8 cellular contexts compared by ENCODE assay signal in the genomic region with DNA sequence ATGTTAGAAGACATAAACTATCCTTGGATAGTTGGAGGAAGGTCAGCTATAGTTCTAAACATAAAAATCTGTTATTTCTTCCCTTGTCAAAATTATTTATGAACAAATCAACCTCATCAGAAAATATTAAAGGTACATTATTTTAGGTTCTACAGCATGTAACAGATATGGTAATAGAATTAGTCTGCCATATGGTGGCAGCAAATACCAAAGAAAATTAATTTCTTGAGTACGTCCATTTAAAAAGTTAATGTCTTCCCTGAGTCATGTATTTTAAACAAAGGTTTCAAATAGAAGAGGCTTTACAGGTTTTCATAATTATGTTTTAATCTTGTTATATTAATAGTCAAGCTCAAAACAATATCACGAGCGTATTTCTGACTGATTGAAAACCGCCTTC. TPM values are rescaled to one million over a fixed set of nuclear protein-coding genes. Genes with fewer than 3 reads are reported as not detected.
DNase-seq lines count a peak whose midpoint lies in the region; ATAC-seq, FAIRE-seq and TF ChIP-seq lines count a peak whose summit lies in the region.

No MANE protein-coding gene starts in this region.

- no peak overlapping the region for H2AFZ ChIP-seq in GM12878 (ENCODE audit: control insufficient read depth, low read depth, low read length)

- FAIRE-seq in GM12878 (lab: Jason Lieb, UNC), result no peak

- no TSS peak for BruUV-seq in GM12878 (replicated peaks; lab: Mats Ljungman, UMichigan)

- intact Hi-C loops in GM12878 (cut with micrococcal nuclease; ENCODE audit: unreplicated experiment), result loop anchor here (1.0 to 5.0 kb wide), 5 partner anchors 44 to 432 kb away; no protein-coding TSS in a partner anchor
- intact Hi-C loops in colonic mucosa (cut with DNase I), result loop anchor here (10.0 kb wide), 1 partner anchor 429 kb away; no protein-coding TSS in a partner anchor

- WGBS in GM12878 (ENCODE audit: insufficient coverage, insufficient replicate concordance, low lambda C conversion rate, missing lambda C conversion rate), result 70% methylated on average over 4 of the region's 4 CpGs
- WGBS in liver, result 44% methylated on average over 4 of the region's 4 CpGs

- H3K27me3 ChIP-seq in GM12878 (replicated peaks in 1 of 2; ENCODE audit: control insufficient read depth in 2 of 2, insufficient read depth in 2 of 2, low read length in 1 of 2), result no peaks in the 10 kb centered on the region
- no peaks in the 10 kb centered on the region for H3K27me3 ChIP-seq in liver (ENCODE audit: control insufficient read depth in 4 of 4, insufficient read depth in 4 of 4, low read length in 3 of 4)
- no peaks in the 10 kb centered on the region for H3K27me3 ChIP-seq in colonic mucosa

- H3K9me3 ChIP-seq in GM12878 (replicated peaks; ENCODE audit: control insufficient read depth, insufficient read depth, low read length), result no peaks in the 10 kb centered on the region
- no peaks in the 10 kb centered on the region for H3K9me3 ChIP-seq in liver (ENCODE audit: control insufficient read depth in 4 of 4, low read length in 3 of 4)
- H3K9me3 ChIP-seq in colonic mucosa, result no peaks in the 10 kb centered on the region

- H4K20me1 ChIP-seq in GM12878 (ENCODE audit: control insufficient read depth, insufficient read depth), result no peaks in the 10 kb centered on the region

- DNase-seq in COLO829 (ENCODE audit: low spot score) (peak; percentile 51), GM12878 (ENCODE audit: low read depth, low spot score) (no peak), colonic mucosa (no peak), NCI-H1048 (lab: John Stamatoyannopoulos, UW) (no peak), HK-2 (ENCODE audit: unreplicated experiment) (no peak)

- H3K9ac ChIP-seq in GM12878 (ENCODE audit: control insufficient read depth, insufficient read depth, low read length) (no peak overlapping the region), liver (ENCODE audit: low read depth in 1 of 2, low read length in 2 of 2) (no peak overlapping the region), colonic mucosa (ENCODE audit: low read depth in 2 of 2, low read length in 2 of 2) (no peak overlapping the region)

- no peak for TF ChIP-seq POLR2A in GM12878 (IDR thresholded peaks at IDR 0.05; ENCODE audit: low read depth, low read length)

- RAD21 ChIA-PET in GM12878 (lab: Charles Lee; ENCODE audit: unreplicated experiment), result interaction anchor here (1.1 to 2.6 kb wide), 11 partner anchors 43 to 432 kb away, joined by 3 to 13 read pairs (median 4); partner anchors contain the start of gene GALNT15

- no peak overlapping the region for H3K27ac ChIP-seq in GM12878 (ENCODE audit: control insufficient read depth, insufficient read depth)
- H3K27ac ChIP-seq in liver (ENCODE audit: low read depth in 1 of 2, low read length in 2 of 2), result no peak overlapping the region
- no peak overlapping the region for H3K27ac ChIP-seq in colonic mucosa

- H3K36me3 ChIP-seq in GM12878 (ENCODE audit: control insufficient read depth in 2 of 2, insufficient read depth in 2 of 2, low read length in 1 of 2) (no peaks in the 10 kb centered on the region), liver (ENCODE audit: control insufficient read depth in 4 of 4, insufficient read depth in 3 of 4, low read depth in 1 of 4, low read length in 3 of 4) (no peaks in the 10 kb centered on the region), colonic mucosa (no peaks in the 10 kb centered on the region)

- in situ Hi-C loops in GM12878 (cut with MboI), result no loop called here

- CTCF ChIA-PET in GM12878 (lab: Yijun Ruan, JAX), result interaction anchor here (0.7 to 2.7 kb wide), 30 partner anchors 8 to 734 kb away, joined by 3 to 21 read pairs (median 4); partner anchors contain the start of genes ANKRD28, DPH3 and OXNAD1

- no peak for TF ChIP-seq EP300 in Ishikawa (IDR thresholded peaks at IDR 0.05; ENCODE audit: borderline replicate concordance)
- TF ChIP-seq EP300 in GM12878 (IDR thresholded peaks at IDR 0.05; ENCODE audit: borderline replicate concordance in 1 of 2, control insufficient read depth in 1 of 2, low read depth in 2 of 2, low read length in 2 of 2), result no peak

- H3K4me3 ChIP-seq in GM12878 (no peak overlapping the region), liver (ENCODE audit: low read depth in 1 of 3, low read length in 3 of 3) (no peak overlapping the region), colonic mucosa (no peak overlapping the region)

- TF ChIP-seq CTCF in GM12878 (IDR thresholded peaks at IDR 0.05 in 2 of 3, conservative IDR thresholded peaks at IDR 0.05 in 1 of 3; ENCODE audit: control insufficient read depth in 2 of 3, extremely low read depth in 1 of 3, insufficient read depth in 1 of 3, low read depth in 3 of 3, low read length in 3 of 3) (peak in 1 of 3 experiments; percentile 29; a peak in 2 of 6 replicates), liver (IDR thresholded peaks at IDR 0.05; ENCODE audit: low read depth, low read length, missing input control) (peak; percentile 47), colonic mucosa (IDR thresholded peaks at IDR 0.05) (no peak)

- H3K4me1 ChIP-seq in GM12878 (ENCODE audit: control insufficient read depth, insufficient read depth, low read length) (peaks cover 39% of the 10 kb centered on the region), liver (ENCODE audit: control insufficient read depth in 4 of 4, insufficient read depth in 4 of 4, low read length in 3 of 4) (peaks cover 1 to 13% (median 4%) of the 10 kb centered on the region in 4 donors), colonic mucosa (no peaks in the 10 kb centered on the region)

- no peak overlapping the region for H3K4me2 ChIP-seq in GM12878 (ENCODE audit: control insufficient read depth, insufficient read depth)

- POLR2A ChIA-PET in GM12878 (lab: Charles Lee), result no interaction called here

- ATAC-seq in GM12878 (peak; percentile 55), HG02610 (IDR thresholded peaks at IDR 0.05; ENCODE audit: unreplicated experiment) (no peak)

- SMC1A ChIA-PET in GM12878 (lab: Charles Lee; ENCODE audit: uncharacterized antibody, unreplicated experiment), result interaction anchor here (0.6 to 2.8 kb wide), 23 partner anchors 8 to 490 kb away, joined by 3 to 13 read pairs (median 4); partner anchors contain the start of gene ANKRD28

- H3K79me2 ChIP-seq in GM12878 (ENCODE audit: control insufficient read depth, insufficient read depth, low read length), result peaks cover 60% of the 10 kb centered on the region

- TF ChIP-seq RAD21 in Ishikawa (IDR thresholded peaks at IDR 0.05; ENCODE audit: low read depth) (peak; percentile 43), GM12878 (IDR thresholded peaks at IDR 0.05; ENCODE audit: insufficient read depth, low read depth, low read length) (peak; percentile 64), liver (IDR thresholded peaks at IDR 0.05) (peak; percentile 81)

TF ChIP-seq in Ishikawa, 13 proteins besides CTCF, POLR2A, EP300 and RAD21 (continues in another document):
- TF ChIP-seq TCF12 (IDR thresholded peaks at IDR 0.05; ENCODE audit: low read depth) (no peak), TAF1 (IDR thresholded peaks at IDR 0.05; ENCODE audit: low read depth) (no peak), CEBPB (IDR thresholded peaks at IDR 0.05) (no peak), ZBTB7A (IDR thresholded peaks at IDR 0.05; ENCODE audit: low read depth) (no peak), FOXM1 (IDR thresholded peaks at IDR 0.05; ENCODE audit: borderline replicate concordance, low read depth) (no peak), YY1 (IDR thresholded peaks at IDR 0.05; ENCODE audit: low read depth) (no peak), NFIC (IDR thresholded peaks at IDR 0.05) (no peak), CREB1 (IDR thresholded peaks at IDR 0.05; ENCODE audit: low read depth) (no peak), TEAD4 (IDR thresholded peaks at IDR 0.05) (no peak)

TF ChIP-seq in GM12878, 131 proteins besides CTCF, POLR2A, EP300 and RAD21 (continues in another document):
- TF ChIP-seq SREBF2 (IDR thresholded peaks at IDR 0.05; ENCODE audit: low read length) (no peak), SMC3 (IDR thresholded peaks at IDR 0.05; ENCODE audit: borderline replicate concordance, low read length) (peak; percentile 40; the same call in 1 of the 2 replicates), MTA3 (IDR thresholded peaks at IDR 0.05; ENCODE audit: borderline replicate concordance, low read length) (no peak), TAF1 (IDR thresholded peaks at IDR 0.05; ENCODE audit: borderline replicate concordance, low read depth, low read length) (no peak), EGR1 (IDR thresholded peaks at IDR 0.05; ENCODE audit: borderline replicate concordance in 1 of 2, low read depth in 2 of 2, low read length in 2 of 2) (no peak), POU2F2 (IDR thresholded peaks at IDR 0.05; ENCODE audit: borderline replicate concordance, low read depth, low read length) (no peak), GATAD2B (conservative IDR thresholded peaks at IDR 0.05; ENCODE audit: low read depth) (no peak)

TF ChIP-seq in liver, 16 proteins besides CTCF, POLR2A, EP300 and RAD21:
- TF ChIP-seq FOXA2 (IDR thresholded peaks at IDR 0.05) (no peak), YY1 (IDR thresholded peaks at IDR 0.05) (peak; percentile 42)

RNA-seq across cellular contexts. Expression of gene ANKRD28, which starts 17.9 kb away (rescaled TPM):
- 532 and 544 TPM in 2 replicates for total RNA-seq in GM12878 (2013; cell fraction: nucleolus; rRNA removed)
- total RNA-seq in GM12878 (2014; rRNA removed) (48.9 and 58.5 TPM in 2 replicates), GM12878 (2014; rRNA removed; fragmentation: Illumina TruSeq; extraction: Trizol) (58.9 and 65.4 TPM in 2 replicates), GM12878 (2021) (51.9 and 55.4 TPM in 2 replicates), liver (10 to 100 TPM; 23.9 to 39.1 TPM), colonic mucosa (10 to 100 TPM; 40.7 to 46.2 TPM)
- polyA plus RNA-seq in GM12878 (2011; ENCODE audit: low read depth), result 24.0 TPM
- polyA plus RNA-seq in GM12878 (2011; rRNA removed) (105 and 132 TPM in 2 replicates), GM12878 (2014; fragmentation: Illumina TruSeq; extraction: Trizol) (42.3 and 50.2 TPM in 2 replicates), GM12878 (2014; fragmentation: Nextera tagmentation; extraction: Ambion mirVana) (10 to 100 TPM; 12.3 to 13.7 TPM), GM12878 (2014; rRNA removed) (34.3 and 36.2 TPM in 2 replicates), GM12878 (2016; fragmentation: Nextera tagmentation; extraction: Ambion mirVana) (10 to 100 TPM; 11.2 to 20.6 TPM), liver (1 to 10 TPM; 9.2 to 9.8 TPM)
- 45.9 and 56.4 TPM in 2 replicates for polyA plus RNA-seq in GM12878 (2011; cell fraction: cytosol; rRNA removed)
- 158 and 206 TPM in 2 replicates for polyA plus RNA-seq in GM12878 (2011; cell fraction: nucleus; rRNA removed)
- polyA plus RNA-seq in GM12878 (2012), result 24.5 and 30.8 TPM in 2 replicates
- polyA minus RNA-seq in GM12878 (2011; rRNA and poly(A)+ RNA removed), result 171 and 281 TPM in 2 replicates
- polyA minus RNA-seq in GM12878 (2011; cell fraction: cytosol; rRNA and poly(A)+ RNA removed), result 37.0 and 48.7 TPM in 2 replicates
- polyA minus RNA-seq in GM12878 (2011; cell fraction: nucleus; rRNA and poly(A)+ RNA removed), result 142 and 203 TPM in 2 replicates
